In the genomic region with DNA sequence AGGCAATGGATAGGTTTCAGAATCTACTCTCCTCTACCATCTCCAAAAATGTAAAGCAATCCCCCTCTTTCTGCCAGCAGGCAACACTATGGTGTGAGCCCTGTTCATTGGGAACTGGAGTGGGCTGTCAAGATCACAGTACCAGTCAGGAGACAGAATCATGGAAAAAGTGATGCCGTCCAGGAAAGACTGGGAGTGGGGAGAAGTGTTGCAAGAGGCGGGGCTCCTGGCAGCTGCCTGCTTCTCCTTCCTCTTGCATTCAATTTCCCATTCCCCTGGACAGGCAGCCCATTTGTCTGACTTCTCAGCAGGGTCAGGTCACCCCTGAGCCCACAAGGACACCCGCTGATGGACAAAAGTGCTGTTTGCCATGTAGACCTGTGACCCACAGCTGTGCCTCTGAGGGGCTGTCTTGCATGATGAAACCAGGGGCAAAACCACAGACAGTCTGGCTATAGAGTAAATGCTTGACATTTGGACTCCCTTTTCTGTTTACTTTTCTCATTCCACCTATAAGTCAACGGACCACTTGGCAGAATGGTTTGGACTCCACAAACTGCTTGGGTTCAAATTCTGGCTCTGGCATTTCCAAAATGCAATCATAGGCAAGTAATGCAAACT, we compare ENCODE assay signal across 37 cellular contexts. TPM values are rescaled to one million over a fixed set of nuclear protein-coding genes. Genes with fewer than 3 reads are reported as not detected.
"Had no signal": no experiment of that assay in that cellular context is flagged by ENCODE, and none has a peak within 500 bp of the region (broad histone marks: within the 10 kb centered on the region; RNA-seq: fewer than 3 reads in every experiment).

No MANE protein-coding gene starts in this region.

- H3K27ac ChIP-seq: brain microvascular endothelial cell, SJCRH30, SK-N-MC had no signal

- H3K36me3 Mint-ChIP-seq: activated CD4-positive, alpha-beta memory T cell treated with anti-CD3 and anti-CD28 coated beads for 36 hours; activated naive CD4-positive, alpha-beta T cell treated with anti-CD3 and anti-CD28 coated beads, Interleukin-2, amount 50 U/mL, for 72 hours had no signal

- ATAC-seq: activated naive CD4-positive, alpha-beta T cell treated with anti-CD3 and anti-CD28 coated beads, Interleukin-2, amount 50 U/mL, for 72 hours; activated T-cell treated with anti-CD3 and anti-CD28 coated beads, Interleukin-2, amount 50 U/mL, for 4 hours; Panc1 had no signal

- H3K27ac Mint-ChIP-seq: activated B cell treated with CpG ODN at 0.5 μM for 24 hours; activated CD4-positive, alpha-beta memory T cell treated with anti-CD3 and anti-CD28 coated beads for 36 hours; activated naive CD4-positive, alpha-beta T cell treated with anti-CD3 and anti-CD28 coated beads for 36 hours; activated naive CD4-positive, alpha-beta T cell treated with anti-CD3 and anti-CD28 coated beads, Interleukin-2, amount 50 U/mL, for 72 hours; activated T-helper 1 cell treated with anti-CD3 and anti-CD28 coated beads, Interleukin-12 subunit alpha, Interleukin-12 subunit beta, Interleukin-2, Interleukin-4 antibody, amounts not matched to agents 30 ng/mL and 10 ng/mL and 1 ng/mL, durations not matched to agents 14 hours and 24 hours and 36 hours had no signal

- H3K36me3 ChIP-seq: brain microvascular endothelial cell, MG63, SJCRH30 had no signal

- H3K4me3 ChIP-seq: MG63, SJCRH30, SK-N-MC had no signal

- H3K4me1 ChIP-seq: SJCRH30 had no signal

- H3K27me3 ChIP-seq: brain microvascular endothelial cell, MG63, SJCRH30 had no signal

- DNase-seq: activated B cell treated with CpG ODN at 0.5 μM for 24 hours; activated CD4-positive, alpha-beta memory T cell treated with anti-CD3 and anti-CD28 coated beads for 36 hours; activated CD4-positive, alpha-beta T cell treated with anti-CD3 and anti-CD28 coated beads for 4 hours; activated CD4-positive, alpha-beta T cell treated with anti-CD3 and anti-CD28 coated beads, Interleukin-2, amount 50 U/mL, for 1 hour; activated CD4-positive, CD25-positive, alpha-beta regulatory T cell treated with anti-CD3 and anti-CD28 coated beads, Interleukin-2, amount 50 U/mL, for 72 hours; activated CD8-positive, alpha-beta memory T cell treated with anti-CD3 and anti-CD28 coated beads, Interleukin-2, amount 50 U/mL, for 4 hours; activated gamma-delta T cell treated with Interleukin-2 at 50 U/mL for 16 hours; activated naive CD4-positive, alpha-beta T cell treated with anti-CD3 and anti-CD28 coated beads for 36 hours; activated T-cell treated with anti-CD3 and anti-CD28 coated beads for 4 hours; activated T-cell treated with anti-CD3 and anti-CD28 coated beads, Interleukin-2, amount 50 U/mL, for 4 hours; anterior cingulate cortex; brain microvascular endothelial cell; Kasumi-1; KG1; MG63; NCI-H1048; NCI-H1105 treated with DMSO at 0.1 percent for 48 hours; NCI-H1436; NCI-H1694; NCI-H1930; NCI-H2081 treated with DMSO at 0.1 percent for 48 hours; NCI-H226; NCI-H446 treated with DMSO at 0.1 percent for 48 hours; NCI-H524; NCI-H69; NCI-H82; SHP77; SJCRH30; T1000 had no signal

- H3K9me3 ChIP-seq: MG63, SJCRH30 had no signal

- H3K4me1 Mint-ChIP-seq: activated B cell treated with CpG ODN at 0.5 μM for 24 hours had no signal

- H3K4me3 Mint-ChIP-seq: activated B cell treated with CpG ODN at 0.5 μM for 24 hours; activated CD4-positive, alpha-beta memory T cell treated with anti-CD3 and anti-CD28 coated beads for 36 hours; activated naive CD4-positive, alpha-beta T cell treated with anti-CD3 and anti-CD28 coated beads for 36 hours; activated T-cell treated with anti-CD3 and anti-CD28 coated beads, Interleukin-2, amount 50 U/mL, for 4 hours; activated T-helper 1 cell treated with anti-CD3 and anti-CD28 coated beads, Interleukin-12 subunit alpha, Interleukin-12 subunit beta, Interleukin-2, Interleukin-4 antibody, amounts not matched to agents 30 ng/mL and 10 ng/mL and 1 ng/mL, durations not matched to agents 14 hours and 24 hours and 36 hours; central memory CD8-positive, alpha-beta T cell had no signal

- H3K9me3 Mint-ChIP-seq: activated B cell treated with CpG ODN at 0.5 μM for 24 hours; activated CD4-positive, alpha-beta memory T cell treated with anti-CD3 and anti-CD28 coated beads for 36 hours; activated naive CD4-positive, alpha-beta T cell treated with anti-CD3 and anti-CD28 coated beads for 36 hours; activated naive CD4-positive, alpha-beta T cell treated with anti-CD3 and anti-CD28 coated beads, Interleukin-2, amount 50 U/mL, for 72 hours; activated T-cell treated with anti-CD3 and anti-CD28 coated beads, Interleukin-2, amount 50 U/mL, for 4 hours; activated T-helper 1 cell treated with anti-CD3 and anti-CD28 coated beads, Interleukin-12 subunit alpha, Interleukin-12 subunit beta, Interleukin-2, Interleukin-4 antibody, amounts not matched to agents 30 ng/mL and 10 ng/mL and 1 ng/mL, durations not matched to agents 14 hours and 24 hours and 36 hours; central memory CD8-positive, alpha-beta T cell had no signal

RNA-seq across cellular contexts. Expression of a gene that starts 30.1 kb away (rescaled TPM):
- total RNA-seq: activated B cell treated with CpG ODN at 0.5 μM for 24 hours; activated CD4-positive, alpha-beta memory T cell treated with anti-CD3 and anti-CD28 coated beads for 36 hours; activated naive CD4-positive, alpha-beta T cell treated with anti-CD3 and anti-CD28 coated beads for 36 hours; activated naive CD4-positive, alpha-beta T cell treated with anti-CD3 and anti-CD28 coated beads, Interleukin-2, amount 50 U/mL, for 72 hours; activated T-cell treated with anti-CD3 and anti-CD28 coated beads, Interleukin-2, amount 50 U/mL, for 4 hours; activated T-helper 1 cell treated with anti-CD3 and anti-CD28 coated beads, Interleukin-12 subunit alpha, Interleukin-12 subunit beta, Interleukin-2, Interleukin-4 antibody, amounts not matched to agents 30 ng/mL and 10 ng/mL and 1 ng/mL, durations not matched to agents 14 hours and 24 hours and 36 hours; RPMI7951; SJCRH30; T-helper 1 cell treated with Interleukin-12 subunit alpha and Interleukin-12 subunit beta and Interleukin-4 antibody, amounts not matched to agents 30 ng/mL and 1 ng/mL, for 36 hours; T-helper 2 cell treated with Interferon-gamma antibody and Interleukin-4, amounts not matched to agents 100 ng/mL and 5 ng/mL, for 36 hours had no signal
